Comparison of ENCODE assay signal across 14 cellular contexts in the genomic region with DNA sequence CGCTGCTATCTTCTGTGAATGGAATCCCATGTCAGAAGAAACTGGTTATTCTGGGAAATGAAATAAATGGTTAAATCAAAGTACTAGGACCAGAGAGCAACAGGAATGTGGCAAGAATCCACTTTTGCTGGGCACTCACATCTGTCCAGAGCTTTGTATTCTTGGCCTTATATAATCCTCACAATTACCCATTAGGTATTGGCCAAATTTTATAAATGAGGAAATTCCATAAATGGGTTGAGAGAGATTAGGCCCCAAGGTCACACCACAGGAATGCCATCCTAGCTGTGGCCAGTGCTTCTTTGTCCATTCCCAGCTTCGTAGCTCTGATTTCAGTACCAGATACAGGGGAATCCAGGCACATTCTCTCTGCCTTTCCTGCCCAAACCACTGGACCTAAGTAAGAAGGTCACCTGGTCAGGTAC.
A peak's percentile ranks its signal among the peaks of the same experiment; 100 is the strongest.
DNase-seq lines count a peak whose midpoint lies in the region; FAIRE-seq and TF ChIP-seq lines count a peak whose summit lies in the region.
"Had no signal": no experiment of that assay in that cellular context is flagged by ENCODE, and none has a peak within 500 bp of the region (broad histone marks: within the 10 kb centered on the region; RNA-seq: fewer than 3 reads in every experiment).

No MANE protein-coding gene starts in this region.

- no peaks in the 10 kb centered on the region for H3K27me3 Mint-ChIP-seq in endodermal cell (ENCODE audit: insufficient read depth)
- H3K27me3 Mint-ChIP-seq: stimulated activated naive CD8-positive, alpha-beta T cell treated with anti-CD3 and anti-CD28 coated beads, Interleukin-15, amount 100 ng/mL, for 72 hours had no signal

- H3K4me1 Mint-ChIP-seq in endodermal cell, result no peaks in the 10 kb centered on the region
- H3K4me1 Mint-ChIP-seq: CD8-positive, alpha-beta memory T cell; stimulated activated naive CD8-positive, alpha-beta T cell treated with anti-CD3 and anti-CD28 coated beads, Interleukin-15, amount 100 ng/mL, for 72 hours had no signal

- TF ChIP-seq CTCF in fibroblast of the aortic adventitia (IDR thresholded peaks at IDR 0.05; ENCODE audit: insufficient read depth, low read length) (no peak), retinal pigment epithelial cell (conservative IDR thresholded peaks at IDR 0.05; ENCODE audit: low read depth, low read length) (no peak), endodermal cell (conservative IDR thresholded peaks at IDR 0.05) (no peak)

- H3K36me3 Mint-ChIP-seq in endodermal cell (ENCODE audit: low read depth), result peaks cover 22% of the 10 kb centered on the region

- H3K9me3 Mint-ChIP-seq in endodermal cell, result peaks cover 30% of the 10 kb centered on the region

- WGBS in endodermal cell (ENCODE audit: insufficient coverage in 1 of 2, insufficient read length in 1 of 2), 2 experiments, result 75 to 87% methylated on average over 2 of the region's 2 CpGs

- H3K4me3 ChIP-seq in SK-N-MC, result 0 out of 2 replicates have a peak overlapping the region, but pooled peaks have one; percentile 16
- no peak overlapping the region for H3K4me3 ChIP-seq in fibroblast of the aortic adventitia (ENCODE audit: low read depth, low read length)
- no peak overlapping the region for H3K4me3 ChIP-seq in retinal pigment epithelial cell (ENCODE audit: low read length)
- no peak overlapping the region for H3K4me3 ChIP-seq in endodermal cell (ENCODE audit: low read length)
- H3K4me3 ChIP-seq: skin epidermis had no signal

- no peak for TF ChIP-seq POLR2A in GM12891 (IDR thresholded peaks at IDR 0.05; ENCODE audit: low read depth, low read length)

- H3K36me3 ChIP-seq in SK-N-MC (ENCODE audit: insufficient read depth, low read length), result no peaks in the 10 kb centered on the region
- no peaks in the 10 kb centered on the region for H3K36me3 ChIP-seq in endodermal cell (ENCODE audit: control insufficient read depth, insufficient read depth, low read length)

- H3K4me3 Mint-ChIP-seq in endodermal cell, result no peak overlapping the region
- H3K4me3 Mint-ChIP-seq: CD8-positive, alpha-beta memory T cell; nephron progenitor cell; stimulated activated naive CD8-positive, alpha-beta T cell treated with anti-CD3 and anti-CD28 coated beads, Interleukin-15, amount 100 ng/mL, for 72 hours had no signal

- H3K27ac ChIP-seq in SK-N-MC, result peak overlapping the region; percentile 39; the same call in 1 of the 2 replicates
- no peak overlapping the region for H3K27ac ChIP-seq in endodermal cell (ENCODE audit: low read depth, low read length)

- H3K4me1 ChIP-seq in endodermal cell (ENCODE audit: control insufficient read depth, insufficient read depth, low read length), result no peaks in the 10 kb centered on the region

- H3K9me3 ChIP-seq in SK-N-MC (ENCODE audit: low read depth, low read length) (no peaks in the 10 kb centered on the region), endodermal cell (ENCODE audit: control insufficient read depth, low read length) (peaks cover 22% of the 10 kb centered on the region)

- no peaks in the 10 kb centered on the region for H3K27me3 ChIP-seq in endodermal cell (ENCODE audit: control insufficient read depth, insufficient read depth, low read length, poor library complexity, severe bottlenecking)

- H3K9ac ChIP-seq in SK-N-MC (ENCODE audit: insufficient read length), result no peak overlapping the region
- H3K9ac ChIP-seq in endodermal cell (ENCODE audit: extremely low read depth, low read length, poor library complexity, severe bottlenecking), result no peak overlapping the region

- H3K27ac Mint-ChIP-seq in endodermal cell, result no peak overlapping the region
- H3K27ac Mint-ChIP-seq: activated T-helper 2 cell treated with anti-CD3 and anti-CD28 coated beads, Interferon-gamma antibody, Interleukin-2, Interleukin-4, amounts not matched to agents 10 μg/mL and 5 μg/mL and 100 μg/mL, durations not matched to agents 14 hours and 24 hours and 36 hours; CD8-positive, alpha-beta memory T cell; nephron progenitor cell; stimulated activated naive CD8-positive, alpha-beta T cell treated with anti-CD3 and anti-CD28 coated beads, Interleukin-15, amount 100 ng/mL, for 72 hours had no signal

- FAIRE-seq in GM12891 (lab: Jason Lieb, UNC), result no peak

- DNase-seq in GM03348 (ENCODE audit: low spot score) (peak; percentile 81), SK-N-MC (ENCODE audit: low read depth, low spot score) (no peak), fibroblast of the aortic adventitia (ENCODE audit: low read depth) (peak; percentile 96), retinal pigment epithelial cell (ENCODE audit: low read depth) (peak; percentile 86), endodermal cell (no peak), GM12891 (ENCODE audit: insufficient read length, low spot score) (no peak), NCI-H2081 (lab: John Stamatoyannopoulos, UW) (no peak)
- DNase-seq: activated CD4-positive, alpha-beta T cell treated with anti-CD3 and anti-CD28 coated beads, Interleukin-2, amount 50 U/mL, for 4 hours; CD8-positive, alpha-beta memory T cell; hippocampal formation; nephron progenitor cell; stimulated activated naive CD8-positive, alpha-beta T cell treated with anti-CD3 and anti-CD28 coated beads, Interleukin-15, amount 100 ng/mL, for 72 hours had no signal

TF ChIP-seq in GM12891, 5 proteins besides CTCF, POLR2A, EP300 and RAD21:
- TF ChIP-seq POLR2AphosphoS5 (IDR thresholded peaks at IDR 0.05; ENCODE audit: low read depth, low read length) (no peak), TAF1 (IDR thresholded peaks at IDR 0.05; ENCODE audit: low read depth, low read length) (no peak), SPI1 (IDR thresholded peaks at IDR 0.05; ENCODE audit: low read depth, low read length) (no peak), PAX5 (IDR thresholded peaks at IDR 0.05; ENCODE audit: insufficient read depth, low read length, severe bottlenecking) (no peak), POU2F2 (IDR thresholded peaks at IDR 0.05; ENCODE audit: low read depth, low read length) (no peak)

Comparison
In these comparisons a context has a peak if more than half of its experiments do, and no peak if none do; other contexts are left out.
1. DNase-seq: peak in GM03348 (single experiment), fibroblast of the aortic adventitia (single experiment) and retinal pigment epithelial cell (single experiment); none in SK-N-MC (single experiment), endodermal cell (single experiment), GM12891 (single experiment) and NCI-H2081 (0 of 2).